In genomic region chr2:175228179-175228578, GRCh38 we compare ENCODE assay signal across 21 cellular contexts. TPM values are rescaled to one million over a fixed set of nuclear protein-coding genes. Genes with fewer than 3 reads are reported as not detected.
DNase-seq lines count a peak whose midpoint lies in the region; ATAC-seq and TF ChIP-seq lines count a peak whose summit lies in the region.
"Had no signal": no experiment of that assay in that cellular context is flagged by ENCODE, and none has a peak within 500 bp of the region (broad histone marks: within the 10 kb centered on the region; RNA-seq: fewer than 3 reads in every experiment).

No MANE protein-coding gene starts in this region.

- no peaks in the 10 kb centered on the region for H3K36me3 Mint-ChIP-seq in activated CD4-positive, alpha-beta T cell treated with anti-CD3 and anti-CD28 coated beads, Interleukin-2, amount 10 ng/mL, durations not matched to agents 24 days and 14 days (ENCODE audit: low read depth)
- no peaks in the 10 kb centered on the region for H3K36me3 Mint-ChIP-seq in activated T-cell treated with anti-CD3 and anti-CD28 coated beads, Interleukin-2, amount 50 U/mL, for 24 hours (ENCODE audit: low read depth)
- H3K36me3 Mint-ChIP-seq in activated T-helper 17 cell treated with anti-CD3 and anti-CD28 coated beads, Interleukin-2, amount 50 U/mL, for 72 hours (ENCODE audit: low read depth) = no peaks in the 10 kb centered on the region
- no peaks in the 10 kb centered on the region for H3K36me3 Mint-ChIP-seq in stimulated activated effector memory CD8-positive, alpha-beta T cell treated with anti-CD3 and anti-CD28 coated beads, Interleukin-12 subunit alpha, Interleukin-12 subunit beta, amount 100 ng/mL, for 72 hours
- no peaks in the 10 kb centered on the region for H3K36me3 Mint-ChIP-seq in glutamatergic neuron (ENCODE audit: unreplicated experiment)
- H3K36me3 Mint-ChIP-seq: CD4-positive, CD25-positive, alpha-beta regulatory T cell; CD8-positive, alpha-beta memory T cell had no signal

- no peak for DNase-seq in activated CD4-positive, alpha-beta T cell treated with anti-CD3 and anti-CD28 coated beads, Interleukin-2, amount 10 ng/mL, durations not matched to agents 24 days and 14 days
- DNase-seq in activated CD4-positive, alpha-beta T cell treated with anti-CD3 and anti-CD28 coated beads for 4 hours = no peak
- DNase-seq in activated T-cell treated with anti-CD3 and anti-CD28 coated beads, Interleukin-2, amount 50 U/mL, for 24 hours = no peak
- DNase-seq in activated T-cell treated with anti-CD3 and anti-CD28 coated beads for 4 hours (no peak), MV-4-11 (lab: John Stamatoyannopoulos, UW) (no peak), glutamatergic neuron (no peak)
- no peak for DNase-seq in stimulated activated effector memory CD8-positive, alpha-beta T cell treated with anti-CD3 and anti-CD28 coated beads, Interleukin-12 subunit alpha, Interleukin-12 subunit beta, amount 100 ng/mL, for 72 hours (ENCODE audit: low spot score in 2 of 2)
- DNase-seq: BE2C; C1 segment of cervical spinal cord; CD4-positive, CD25-positive, alpha-beta regulatory T cell; CD8-positive, alpha-beta memory T cell; COR-L47; DMS 273 treated with DMSO at 0.1 percent for 48 hours; DMS53; DND-41; EL; GOT3; H7; HFFc6 had no signal

- H3K27ac Mint-ChIP-seq in activated CD4-positive, alpha-beta T cell treated with anti-CD3 and anti-CD28 coated beads, Interleukin-2, amount 10 ng/mL, durations not matched to agents 24 days and 14 days = peak overlapping the region; percentile 62
- H3K27ac Mint-ChIP-seq in activated T-cell treated with anti-CD3 and anti-CD28 coated beads, Interleukin-2, amount 50 U/mL, for 24 hours = peak overlapping the region; percentile 2
- H3K27ac Mint-ChIP-seq in activated T-helper 17 cell treated with anti-CD3 and anti-CD28 coated beads, Interleukin-2, amount 50 U/mL, for 72 hours = no peak overlapping the region
- H3K27ac Mint-ChIP-seq in stimulated activated effector memory CD8-positive, alpha-beta T cell treated with anti-CD3 and anti-CD28 coated beads, Interleukin-12 subunit alpha, Interleukin-12 subunit beta, amount 100 ng/mL, for 72 hours = no peak overlapping the region
- no peak overlapping the region for H3K27ac Mint-ChIP-seq in glutamatergic neuron (ENCODE audit: unreplicated experiment)
- H3K27ac Mint-ChIP-seq: CD4-positive, CD25-positive, alpha-beta regulatory T cell; CD8-positive, alpha-beta memory T cell; HFFc6 had no signal

- H3K9me3 Mint-ChIP-seq in activated CD4-positive, alpha-beta T cell treated with anti-CD3 and anti-CD28 coated beads, Interleukin-2, amount 10 ng/mL, durations not matched to agents 24 days and 14 days = peaks cover 4% of the 10 kb centered on the region
- no peaks in the 10 kb centered on the region for H3K9me3 Mint-ChIP-seq in activated T-cell treated with anti-CD3 and anti-CD28 coated beads, Interleukin-2, amount 50 U/mL, for 24 hours
- H3K9me3 Mint-ChIP-seq in activated T-helper 17 cell treated with anti-CD3 and anti-CD28 coated beads, Interleukin-2, amount 50 U/mL, for 72 hours = no peaks in the 10 kb centered on the region
- no peaks in the 10 kb centered on the region for H3K9me3 Mint-ChIP-seq in stimulated activated effector memory CD8-positive, alpha-beta T cell treated with anti-CD3 and anti-CD28 coated beads, Interleukin-12 subunit alpha, Interleukin-12 subunit beta, amount 100 ng/mL, for 72 hours
- no peaks in the 10 kb centered on the region for H3K9me3 Mint-ChIP-seq in glutamatergic neuron (ENCODE audit: unreplicated experiment)
- H3K9me3 Mint-ChIP-seq: CD8-positive, alpha-beta memory T cell; HFFc6 had no signal

- no peak overlapping the region for H3K4me3 Mint-ChIP-seq in activated CD4-positive, alpha-beta T cell treated with anti-CD3 and anti-CD28 coated beads, Interleukin-2, amount 10 ng/mL, durations not matched to agents 24 days and 14 days
- H3K4me3 Mint-ChIP-seq in activated T-cell treated with anti-CD3 and anti-CD28 coated beads, Interleukin-2, amount 50 U/mL, for 24 hours = no peak overlapping the region
- no peak overlapping the region for H3K4me3 Mint-ChIP-seq in activated T-helper 17 cell treated with anti-CD3 and anti-CD28 coated beads, Interleukin-2, amount 50 U/mL, for 72 hours
- H3K4me3 Mint-ChIP-seq in stimulated activated effector memory CD8-positive, alpha-beta T cell treated with anti-CD3 and anti-CD28 coated beads, Interleukin-12 subunit alpha, Interleukin-12 subunit beta, amount 100 ng/mL, for 72 hours = no peak overlapping the region
- no peak overlapping the region for H3K4me3 Mint-ChIP-seq in glutamatergic neuron (ENCODE audit: unreplicated experiment)
- H3K4me3 Mint-ChIP-seq: CD4-positive, CD25-positive, alpha-beta regulatory T cell; HFFc6 had no signal

- peaks cover 13% of the 10 kb centered on the region for H3K27me3 Mint-ChIP-seq in activated CD4-positive, alpha-beta T cell treated with anti-CD3 and anti-CD28 coated beads, Interleukin-2, amount 10 ng/mL, durations not matched to agents 24 days and 14 days
- peaks cover 21% of the 10 kb centered on the region for H3K27me3 Mint-ChIP-seq in activated T-cell treated with anti-CD3 and anti-CD28 coated beads, Interleukin-2, amount 50 U/mL, for 24 hours
- H3K27me3 Mint-ChIP-seq in activated T-helper 17 cell treated with anti-CD3 and anti-CD28 coated beads, Interleukin-2, amount 50 U/mL, for 72 hours = peaks cover 3% of the 10 kb centered on the region
- H3K27me3 Mint-ChIP-seq in glutamatergic neuron (ENCODE audit: unreplicated experiment) = no peaks in the 10 kb centered on the region

- H3K4me1 Mint-ChIP-seq in activated CD4-positive, alpha-beta T cell treated with anti-CD3 and anti-CD28 coated beads, Interleukin-2, amount 10 ng/mL, durations not matched to agents 24 days and 14 days = peaks cover 13% of the 10 kb centered on the region
- peaks cover 27% of the 10 kb centered on the region for H3K4me1 Mint-ChIP-seq in activated T-cell treated with anti-CD3 and anti-CD28 coated beads, Interleukin-2, amount 50 U/mL, for 24 hours (ENCODE audit: low read depth)
- H3K4me1 Mint-ChIP-seq in activated T-helper 17 cell treated with anti-CD3 and anti-CD28 coated beads, Interleukin-2, amount 50 U/mL, for 72 hours = no peaks in the 10 kb centered on the region
- H3K4me1 Mint-ChIP-seq in stimulated activated effector memory CD8-positive, alpha-beta T cell treated with anti-CD3 and anti-CD28 coated beads, Interleukin-12 subunit alpha, Interleukin-12 subunit beta, amount 100 ng/mL, for 72 hours = peaks cover 29% of the 10 kb centered on the region
- H3K4me1 Mint-ChIP-seq in glutamatergic neuron (ENCODE audit: low read depth, unreplicated experiment) = no peaks in the 10 kb centered on the region
- H3K4me1 Mint-ChIP-seq: CD8-positive, alpha-beta memory T cell had no signal

- TF ChIP-seq CTCF in glutamatergic neuron (IDR thresholded peaks at IDR 0.05; ENCODE audit: partially characterized antibody, unreplicated experiment) = no peak

- ATAC-seq in activated T-helper 17 cell treated with anti-CD3 and anti-CD28 coated beads, Interleukin-2, amount 50 U/mL, for 72 hours (replicated peaks) = peak; percentile 73
- ATAC-seq in stimulated activated effector memory CD8-positive, alpha-beta T cell treated with anti-CD3 and anti-CD28 coated beads, Interleukin-12 subunit alpha, Interleukin-12 subunit beta, amount 100 ng/mL, for 72 hours = peak; percentile 82
- ATAC-seq: HCT116 had no signal

- intact Hi-C loops in activated CD4-positive, alpha-beta T cell treated with anti-CD3 and anti-CD28 coated beads, Interleukin-2, amount 10 ng/mL, durations not matched to agents 24 days and 14 days (cut with micrococcal nuclease) = no loop called here

RNA-seq across cellular contexts. Expression of gene ATP5MC3, which starts 46.7 kb away (rescaled TPM):
- total RNA-seq in activated CD4-positive, alpha-beta T cell treated with anti-CD3 and anti-CD28 coated beads, Interleukin-2, amount 10 ng/mL, durations not matched to agents 24 days and 14 days = 405 and 414 TPM in 2 replicates
- 100 to 1,000 TPM; 200 to 416 TPM for total RNA-seq in activated T-helper 17 cell treated with anti-CD3 and anti-CD28 coated beads, Interleukin-2, amount 50 U/mL, for 72 hours
- 220 TPM for total RNA-seq in glutamatergic neuron (ENCODE audit: unreplicated experiment)

Comparison
In these comparisons a context has a peak if more than half of its experiments do, and no peak if none do; other contexts are left out.
1. H3K27ac Mint-ChIP-seq: peak in activated CD4-positive, alpha-beta T cell treated with anti-CD3 and anti-CD28 coated beads, Interleukin-2, amount 10 ng/mL, durations not matched to agents 24 days and 14 days (single experiment) and activated T-cell treated with anti-CD3 and anti-CD28 coated beads, Interleukin-2, amount 50 U/mL, for 24 hours (single experiment); none in activated T-helper 17 cell treated with anti-CD3 and anti-CD28 coated beads, Interleukin-2, amount 50 U/mL, for 72 hours (single experiment), stimulated activated effector memory CD8-positive, alpha-beta T cell treated with anti-CD3 and anti-CD28 coated beads, Interleukin-12 subunit alpha, Interleukin-12 subunit beta, amount 100 ng/mL, for 72 hours (single experiment) and glutamatergic neuron (single experiment).